8 cellular contexts compared by ENCODE assay signal in genomic region chr11:57568330-57568766, GRCh38. TPM values are rescaled to one million over a fixed set of nuclear protein-coding genes. Genes with fewer than 3 reads are reported as not detected.
A peak's percentile ranks its signal among the peaks of the same experiment; 100 is the strongest.
DNase-seq lines count a peak whose midpoint lies in the region; ATAC-seq, FAIRE-seq and TF ChIP-seq lines count a peak whose summit lies in the region.

No MANE protein-coding gene starts in this region.

- TF ChIP-seq CTCF in AG04450 (IDR thresholded peaks at IDR 0.05; ENCODE audit: low read depth, low read length) (peak; percentile 94), K562 (IDR thresholded peaks at IDR 0.05 in 2 of 3, conservative IDR thresholded peaks at IDR 0.05 in 1 of 3; ENCODE audit: insufficient read depth in 2 of 3, low read depth in 1 of 3, low read length in 3 of 3) (peak; percentile 91 to 98 (median 92); a peak in 5 of 6 replicates)

- WGBS in K562 (ENCODE audit: insufficient coverage, low coverage, missing lambda C conversion rate): 32% methylated on average over 6 of the region's 6 CpGs

- TF ChIP-seq RAD21 in K562 (CRISPR knock-in tag; conservative IDR thresholded peaks at IDR 0.05 in 1 of 2, IDR thresholded peaks at IDR 0.05 in 1 of 2): peak in 1 of 2 experiments; percentile 81; a peak in 2 of 4 replicates

- peak overlapping the region; percentile 68 for H3K27ac ChIP-seq in AG04450 (ENCODE audit: low read depth, low read length)
- H3K27ac ChIP-seq in K562 (ENCODE audit: extremely low read depth, low read depth, low read length): no peak overlapping the region; the same call in 2 of the 3 replicates

- no peak for TF ChIP-seq POLR2A in K562 (conservative IDR thresholded peaks at IDR 0.05)

- peak overlapping the region; percentile 97 for H3K4me2 ChIP-seq in K562 (ENCODE audit: insufficient read depth, low read length)

- no peaks in the 10 kb centered on the region; the same call in 2 of the 3 replicates for H3K79me2 ChIP-seq in K562 (ENCODE audit: control insufficient read depth, insufficient read depth, low read length)

- peak; percentile 33 for DNase-seq in AG04450 (ENCODE audit: low read depth, low spot score)
- DNase-seq in SK-MEL-5 (ENCODE audit: low read depth, low spot score): peak; percentile 71
- peak in 1 of 4 experiments; percentile 85 for DNase-seq in K562 (ENCODE audit: extremely low read depth in 1 of 4, low spot score in 3 of 4)
- peak; percentile 76 for DNase-seq in kidney tubule cell (ENCODE audit: low spot score)
- DNase-seq in stimulated activated CD4-positive, alpha-beta T cell treated with anti-CD3 and anti-CD28 coated beads, Interleukin-4, amount 100 ng/mL, for 24 hours: peak; percentile 92
- no peak for DNase-seq in COLO668 (lab: John Stamatoyannopoulos, UW; ENCODE audit: unreplicated experiment)

- H3K4me3 ChIP-seq in AG04450 (ENCODE audit: low read depth, low read length): peak overlapping the region; percentile 96
- peak overlapping the region; percentile 78 for H3K4me3 ChIP-seq in K562

- H3K27me3 ChIP-seq in AG04450 (ENCODE audit: control insufficient read depth, insufficient read depth, low read length): no peaks in the 10 kb centered on the region
- H3K27me3 ChIP-seq in K562 (ENCODE audit: control insufficient read depth in 2 of 2, insufficient read depth in 2 of 2, low read length in 2 of 2): no peaks in the 10 kb centered on the region; a peak in 1 of 5 replicates

- intact Hi-C loops in K562 (cut with micrococcal nuclease): loop anchor here (1.0 to 10.0 kb wide), 2 partner anchors 73 to 236 kb away; no protein-coding TSS in a partner anchor

- CTCF ChIA-PET in AG04450 (lab: Charles Lee) (interaction anchor here (0.6 to 7.5 kb wide), 28 partner anchors 10 to 958 kb away, joined by 3 to 227 read pairs (median 4); partner anchors contain the start of genes CLP1 and SERPING1), K562 (lab: Yijun Ruan, JAX; ENCODE audit: low intra/inter-chr PET ratio) (interaction anchor here (1.0 to 4.9 kb wide), 7 partner anchors 73 to 232 kb away, joined by 3 to 37 read pairs (median 4); no protein-coding TSS in a partner anchor)

- POLR2A ChIA-PET in AG04450 (lab: Yijun Ruan, JAX): interaction anchor here (0.6 to 2.1 kb wide), 4 partner anchors 71 to 80 kb away, joined by 3 to 11 read pairs (median 6); no protein-coding TSS in a partner anchor
- POLR2A ChIA-PET in K562 (lab: Yijun Ruan, JAX): interaction anchor here (1.0 to 1.2 kb wide), 3 partner anchors 24 to 108 kb away, joined by 3 read pairs; no protein-coding TSS in a partner anchor

- in situ Hi-C loops in SK-MEL-5 (cut with HindIII; ENCODE audit: low pct_unique_long_range_greater_than_20kb, low sequenced_read_pairs): no loop called here
- in situ Hi-C loops in K562 (cut with MboI): loop anchor here (5.0 kb wide), 1 partner anchor 74 kb away; no protein-coding TSS in a partner anchor

- FAIRE-seq in K562 (lab: Jason Lieb, UNC): peak; percentile 72

- H3K9me3 ChIP-seq in AG04450 (ENCODE audit: control insufficient read depth, insufficient read depth, low read length): no peaks in the 10 kb centered on the region; the same call in 1 of the 2 replicates
- no peaks in the 10 kb centered on the region for H3K9me3 ChIP-seq in K562 (replicated peaks; ENCODE audit: control insufficient read depth, insufficient read depth, low read depth, low read length)

- peak overlapping the region; percentile 100 for H2AFZ ChIP-seq in K562 (ENCODE audit: low read depth, low read length)

- peaks cover 12 to 19% of the 10 kb centered on the region in 2 experiments; a peak in 4 of 5 replicates for H3K4me1 ChIP-seq in K562 (replicated peaks in 1 of 2; ENCODE audit: control insufficient read depth in 2 of 2, insufficient read depth in 2 of 2, low read length in 2 of 2)

- peak overlapping the region; percentile 76 to 96 for H3K9ac ChIP-seq in K562 (ENCODE audit: insufficient read depth in 1 of 2, low read depth in 2 of 2, low read length in 2 of 2)

- TSS peak; percentile 35 for BruUV-seq in K562 (replicated peaks; lab: Mats Ljungman, UMichigan)

- ATAC-seq in GM18520 (IDR thresholded peaks at IDR 0.05; ENCODE audit: unreplicated experiment) (peak; percentile 45), HG03342 (IDR thresholded peaks at IDR 0.05; ENCODE audit: unreplicated experiment) (peak; percentile 4), K562 (peak; percentile 26)

- no peaks in the 10 kb centered on the region for H3K9me1 ChIP-seq in K562 (ENCODE audit: control insufficient read depth, insufficient read depth, low read length)

- H3K36me3 ChIP-seq in K562 (ENCODE audit: control insufficient read depth, insufficient read depth, low read length): no peaks in the 10 kb centered on the region

- TF ChIP-seq EP300 in K562 (IDR thresholded peaks at IDR 0.05; ENCODE audit: low read length): 0 out of 2 replicates have a peak, but pooled peaks have one; percentile 20

- no peaks in the 10 kb centered on the region for H4K20me1 ChIP-seq in K562 (replicated peaks; ENCODE audit: control insufficient read depth, insufficient read depth, low read length)

RNA-seq across cellular contexts. Expression of gene UBE2L6, which starts 0.9 kb away (rescaled TPM):
- polyA plus RNA-seq in AG04450 (2011; rRNA removed) (63.8 and 76.8 TPM in 2 replicates), K562 (2011; rRNA removed) (5.4 and 5.9 TPM in 2 replicates), K562 (2014; fragmentation: Illumina TruSeq; extraction: Trizol) (13.2 and 15.7 TPM in 2 replicates), K562 (2014; fragmentation: Nextera tagmentation; extraction: Ambion mirVana) (10 to 100 TPM; 21.5 to 24.9 TPM), K562 (2014; rRNA removed) (9.8 and 11.1 TPM in 2 replicates)
- polyA minus RNA-seq in AG04450 (2011; rRNA and poly(A)+ RNA removed): 97.8 and 121 TPM in 2 replicates
- total RNA-seq in SK-MEL-5 (2014; rRNA removed; shearing (Covaris generic)): 17.0 and 22.4 TPM in 2 replicates
- 20.7 and 21.1 TPM in 2 replicates for polyA plus RNA-seq in SK-MEL-5 (2015; cell fraction: cytosol; rRNA removed)
- polyA plus RNA-seq in SK-MEL-5 (2015; cell fraction: nucleus; rRNA removed): 9.4 and 10.5 TPM in 2 replicates
- 2.0 and 3.5 TPM in 2 replicates for total RNA-seq in K562 (2011; cell fraction: chromatin; rRNA removed; ENCODE audit: low replicate concordance)
- total RNA-seq in K562 (2011; cell fraction: nucleolus; rRNA removed): 1.8 and 2.6 TPM in 2 replicates
- 2.4 and 3.6 TPM in 2 replicates for total RNA-seq in K562 (2011; cell fraction: nucleoplasm; rRNA removed)
- total RNA-seq in K562 (2014; rRNA removed) (7.7 and 11.8 TPM in 2 replicates), K562 (2014; rRNA removed; fragmentation: Illumina TruSeq; extraction: Trizol) (6.4 and 7.9 TPM in 2 replicates), K562 (2015; rRNA removed; fragmentation: Illumina TruSeq; extraction: Trizol) (9.1 and 10.9 TPM in 2 replicates), K562 (2021) (9.7 and 9.8 TPM in 2 replicates)
- polyA plus RNA-seq in K562 (2011; cell fraction: cytosol; rRNA removed): 11.2 and 16.3 TPM in 2 replicates
- polyA plus RNA-seq in K562 (2011; cell fraction: nucleus; rRNA removed): 2.8 and 4.5 TPM in 2 replicates
- 33.5 and 84.9 TPM in 2 replicates for polyA plus RNA-seq in K562 (2012)
- 5.3 and 6.6 TPM in 2 replicates for polyA minus RNA-seq in K562 (2011; rRNA and poly(A)+ RNA removed)
- polyA minus RNA-seq in K562 (2011; cell fraction: cytosol; rRNA and poly(A)+ RNA removed): 3.4 TPM in 2 replicates
- 1.1 and 2.6 TPM in 2 replicates for polyA minus RNA-seq in K562 (2011; cell fraction: nucleus; rRNA and poly(A)+ RNA removed)

RNA-seq across cellular contexts. Expression of gene SERPING1, which starts 29.1 kb away (rescaled TPM):
- polyA plus RNA-seq in AG04450 (2011; rRNA removed) (15.2 and 21.1 TPM in 2 replicates), K562 (2011; rRNA removed) (0.10 and 0.31 TPM in 2 replicates), K562 (2014; fragmentation: Illumina TruSeq; extraction: Trizol) (0.08 and 0.31 TPM in 2 replicates), K562 (2014; fragmentation: Nextera tagmentation; extraction: Ambion mirVana) (under 1 TPM; 0.21 to 0.30 TPM), K562 (2014; rRNA removed) (0.20 and 0.55 TPM in 2 replicates)
- 4.6 and 6.0 TPM in 2 replicates for polyA minus RNA-seq in AG04450 (2011; rRNA and poly(A)+ RNA removed)
- total RNA-seq in SK-MEL-5 (2014; rRNA removed; shearing (Covaris generic)): not detected in 2 replicates
- 0.23 TPM in 1 of 2 replicates, not detected in the other for polyA plus RNA-seq in SK-MEL-5 (2015; cell fraction: cytosol; rRNA removed)
- not detected in 2 replicates for polyA plus RNA-seq in SK-MEL-5 (2015; cell fraction: nucleus; rRNA removed)
- 0.44 TPM in 1 of 2 replicates, not detected in the other for total RNA-seq in K562 (2011; cell fraction: chromatin; rRNA removed; ENCODE audit: low replicate concordance)
- total RNA-seq in K562 (2011; cell fraction: nucleolus; rRNA removed): 0.33 TPM in 1 of 2 replicates, not detected in the other
- 0.37 and 0.46 TPM in 2 replicates for total RNA-seq in K562 (2011; cell fraction: nucleoplasm; rRNA removed)
- total RNA-seq in K562 (2014; rRNA removed) (not detected in 2 replicates), K562 (2014; rRNA removed; fragmentation: Illumina TruSeq; extraction: Trizol) (not detected in 2 replicates), K562 (2015; rRNA removed; fragmentation: Illumina TruSeq; extraction: Trizol) (0.14 TPM in 1 of 2 replicates, not detected in the other), K562 (2021) (0.94 and 1.00 TPM in 2 replicates)
- polyA plus RNA-seq in K562 (2011; cell fraction: cytosol; rRNA removed): 0.37 and 0.40 TPM in 2 replicates
- polyA plus RNA-seq in K562 (2011; cell fraction: nucleus; rRNA removed): 0.18 and 0.48 TPM in 2 replicates
- polyA plus RNA-seq in K562 (2012): 0.30 and 1.2 TPM in 2 replicates
- not detected in 2 replicates for polyA minus RNA-seq in K562 (2011; rRNA and poly(A)+ RNA removed)
- polyA minus RNA-seq in K562 (2011; cell fraction: cytosol; rRNA and poly(A)+ RNA removed): not detected in 2 replicates
- polyA minus RNA-seq in K562 (2011; cell fraction: nucleus; rRNA and poly(A)+ RNA removed): 0.13 TPM in 1 of 2 replicates, not detected in the other

RNA-seq across cellular contexts. Expression of gene SMTNL1, which starts 31.0 kb away (rescaled TPM):
- polyA plus RNA-seq in AG04450 (2011; rRNA removed) (not detected in 2 replicates), K562 (2011; rRNA removed) (not detected in 2 replicates), K562 (2014; fragmentation: Illumina TruSeq; extraction: Trizol) (not detected in 2 replicates), K562 (2014; fragmentation: Nextera tagmentation; extraction: Ambion mirVana) (not detected), K562 (2014; rRNA removed) (not detected in 2 replicates)
- not detected in 2 replicates for polyA minus RNA-seq in AG04450 (2011; rRNA and poly(A)+ RNA removed)
- not detected in 2 replicates for total RNA-seq in SK-MEL-5 (2014; rRNA removed; shearing (Covaris generic))
- polyA plus RNA-seq in SK-MEL-5 (2015; cell fraction: cytosol; rRNA removed): 0.05 TPM in 1 of 2 replicates, not detected in the other
- not detected in 2 replicates for polyA plus RNA-seq in SK-MEL-5 (2015; cell fraction: nucleus; rRNA removed)
- total RNA-seq in K562 (2011; cell fraction: chromatin; rRNA removed; ENCODE audit: low replicate concordance): not detected in 2 replicates
- total RNA-seq in K562 (2011; cell fraction: nucleolus; rRNA removed): not detected in 2 replicates
- total RNA-seq in K562 (2011; cell fraction: nucleoplasm; rRNA removed): not detected in 2 replicates
- total RNA-seq in K562 (2014; rRNA removed) (not detected in 2 replicates), K562 (2014; rRNA removed; fragmentation: Illumina TruSeq; extraction: Trizol) (not detected in 2 replicates), K562 (2015; rRNA removed; fragmentation: Illumina TruSeq; extraction: Trizol) (not detected in 2 replicates), K562 (2021) (not detected in 2 replicates)
- not detected in 2 replicates for polyA plus RNA-seq in K562 (2011; cell fraction: cytosol; rRNA removed)
- not detected in 2 replicates for polyA plus RNA-seq in K562 (2011; cell fraction: nucleus; rRNA removed)
- polyA plus RNA-seq in K562 (2012): 0.30 TPM in 1 of 2 replicates, not detected in the other
- polyA minus RNA-seq in K562 (2011; rRNA and poly(A)+ RNA removed): not detected in 2 replicates
- polyA minus RNA-seq in K562 (2011; cell fraction: cytosol; rRNA and poly(A)+ RNA removed): not detected in 2 replicates
- not detected in 2 replicates for polyA minus RNA-seq in K562 (2011; cell fraction: nucleus; rRNA and poly(A)+ RNA removed)

RNA-seq across cellular contexts. Expression of gene TIMM10, which starts 37.8 kb away (rescaled TPM):
- 76.6 and 82.8 TPM in 2 replicates for polyA plus RNA-seq in AG04450 (2011; rRNA removed)
- 29.2 and 33.0 TPM in 2 replicates for polyA minus RNA-seq in AG04450 (2011; rRNA and poly(A)+ RNA removed)
- total RNA-seq in SK-MEL-5 (2014; rRNA removed; shearing (Covaris generic)): 48.5 and 51.6 TPM in 2 replicates
- 43.4 and 75.1 TPM in 2 replicates for polyA plus RNA-seq in SK-MEL-5 (2015; cell fraction: cytosol; rRNA removed)
- polyA plus RNA-seq in SK-MEL-5 (2015; cell fraction: nucleus; rRNA removed): 6.4 and 17.4 TPM in 2 replicates
- 16.6 and 31.9 TPM in 2 replicates for total RNA-seq in K562 (2011; cell fraction: chromatin; rRNA removed; ENCODE audit: low replicate concordance)
- total RNA-seq in K562 (2011; cell fraction: nucleolus; rRNA removed): 45.1 and 48.4 TPM in 2 replicates
- 37.1 and 40.2 TPM in 2 replicates for total RNA-seq in K562 (2011; cell fraction: nucleoplasm; rRNA removed)
- total RNA-seq in K562 (2014; rRNA removed): 172 and 189 TPM in 2 replicates
- total RNA-seq in K562 (2014; rRNA removed; fragmentation: Illumina TruSeq; extraction: Trizol): 86.1 and 109 TPM in 2 replicates
- 119 and 130 TPM in 2 replicates for total RNA-seq in K562 (2015; rRNA removed; fragmentation: Illumina TruSeq; extraction: Trizol)
- 159 and 166 TPM in 2 replicates for total RNA-seq in K562 (2021)
- polyA plus RNA-seq in K562 (2011; rRNA removed): 133 and 155 TPM in 2 replicates
- polyA plus RNA-seq in K562 (2011; cell fraction: cytosol; rRNA removed): 183 and 188 TPM in 2 replicates
- 68.3 and 76.8 TPM in 2 replicates for polyA plus RNA-seq in K562 (2011; cell fraction: nucleus; rRNA removed)
- 64.2 and 162 TPM in 2 replicates for polyA plus RNA-seq in K562 (2012)
- polyA plus RNA-seq in K562 (2014; fragmentation: Illumina TruSeq; extraction: Trizol): 158 and 183 TPM in 2 replicates
- polyA plus RNA-seq in K562 (2014; fragmentation: Nextera tagmentation; extraction: Ambion mirVana): 100 to 1,000 TPM; 493 to 553 TPM
- 199 and 222 TPM in 2 replicates for polyA plus RNA-seq in K562 (2014; rRNA removed)
- 67.5 and 72.6 TPM in 2 replicates for polyA minus RNA-seq in K562 (2011; rRNA and poly(A)+ RNA removed)
- 17.3 and 37.4 TPM in 2 replicates for polyA minus RNA-seq in K562 (2011; cell fraction: cytosol; rRNA and poly(A)+ RNA removed)
- polyA minus RNA-seq in K562 (2011; cell fraction: nucleus; rRNA and poly(A)+ RNA removed): 13.5 and 21.9 TPM in 2 replicates

RNA-seq across cellular contexts. Expression of gene SLC43A1, which starts 52.8 kb away (rescaled TPM):
- polyA plus RNA-seq in AG04450 (2011; rRNA removed) (14.6 and 17.5 TPM in 2 replicates), K562 (2011; rRNA removed) (24.6 and 30.6 TPM in 2 replicates), K562 (2014; fragmentation: Illumina TruSeq; extraction: Trizol) (33.4 and 37.3 TPM in 2 replicates), K562 (2014; fragmentation: Nextera tagmentation; extraction: Ambion mirVana) (1 to 10 TPM; 2.6 to 3.8 TPM), K562 (2014; rRNA removed) (29.9 and 30.6 TPM in 2 replicates)
- polyA minus RNA-seq in AG04450 (2011; rRNA and poly(A)+ RNA removed): 24.5 and 30.1 TPM in 2 replicates
- total RNA-seq in SK-MEL-5 (2014; rRNA removed; shearing (Covaris generic)): 10.1 and 11.2 TPM in 2 replicates
- polyA plus RNA-seq in SK-MEL-5 (2015; cell fraction: cytosol; rRNA removed): 13.3 and 21.0 TPM in 2 replicates
- 32.8 and 37.2 TPM in 2 replicates for polyA plus RNA-seq in SK-MEL-5 (2015; cell fraction: nucleus; rRNA removed)
- 70.0 and 187 TPM in 2 replicates for total RNA-seq in K562 (2011; cell fraction: chromatin; rRNA removed; ENCODE audit: low replicate concordance)
- 140 and 142 TPM in 2 replicates for total RNA-seq in K562 (2011; cell fraction: nucleolus; rRNA removed)
- total RNA-seq in K562 (2011; cell fraction: nucleoplasm; rRNA removed): 97.5 and 106 TPM in 2 replicates
- total RNA-seq in K562 (2014; rRNA removed) (32.0 and 36.4 TPM in 2 replicates), K562 (2014; rRNA removed; fragmentation: Illumina TruSeq; extraction: Trizol) (14.8 and 17.3 TPM in 2 replicates), K562 (2015; rRNA removed; fragmentation: Illumina TruSeq; extraction: Trizol) (16.1 and 17.8 TPM in 2 replicates), K562 (2021) (41.8 and 42.9 TPM in 2 replicates)
- 32.9 and 51.5 TPM in 2 replicates for polyA plus RNA-seq in K562 (2011; cell fraction: cytosol; rRNA removed)
- polyA plus RNA-seq in K562 (2011; cell fraction: nucleus; rRNA removed): 72.6 and 94.2 TPM in 2 replicates
- polyA plus RNA-seq in K562 (2012): 24.9 and 86.3 TPM in 2 replicates
- 23.7 and 32.9 TPM in 2 replicates for polyA minus RNA-seq in K562 (2011; rRNA and poly(A)+ RNA removed)
- polyA minus RNA-seq in K562 (2011; cell fraction: cytosol; rRNA and poly(A)+ RNA removed): 24.3 and 29.1 TPM in 2 replicates
- 38.5 and 48.2 TPM in 2 replicates for polyA minus RNA-seq in K562 (2011; cell fraction: nucleus; rRNA and poly(A)+ RNA removed)
